ENCODE assay signal across 2 cellular contexts in genomic region chr10:70651661-70652060, GRCh38.
A peak's percentile ranks its signal among the peaks of the same experiment; 100 is the strongest.
TF ChIP-seq lines count a peak whose summit lies in the region.

No MANE protein-coding gene starts in this region.

TF ChIP-seq in HCT116, 20 proteins besides CTCF, POLR2A, EP300 and RAD21:
- TF ChIP-seq ZBTB33 (IDR thresholded peaks at IDR 0.05; ENCODE audit: extremely low read depth, insufficient replicate concordance, low read length) (no peak), ZFX (IDR thresholded peaks at IDR 0.05) (0 out of 2 replicates have a peak, but pooled peaks have one; percentile 15), CBX3 (IDR thresholded peaks at IDR 0.05; ENCODE audit: low read depth) (peak; percentile 70; the same call in 1 of the 2 replicates)

TF ChIP-seq in GM12878, 131 proteins besides CTCF, POLR2A, EP300 and RAD21:
- TF ChIP-seq CUX1 (IDR thresholded peaks at IDR 0.05; ENCODE audit: insufficient replicate concordance, low read depth, low read length) (no peak), CEBPZ (IDR thresholded peaks at IDR 0.05; ENCODE audit: low read depth, low read length) (peak; percentile 47; the same call in 1 of the 2 replicates)
